9 cellular contexts compared by ENCODE assay signal in the genomic region with DNA sequence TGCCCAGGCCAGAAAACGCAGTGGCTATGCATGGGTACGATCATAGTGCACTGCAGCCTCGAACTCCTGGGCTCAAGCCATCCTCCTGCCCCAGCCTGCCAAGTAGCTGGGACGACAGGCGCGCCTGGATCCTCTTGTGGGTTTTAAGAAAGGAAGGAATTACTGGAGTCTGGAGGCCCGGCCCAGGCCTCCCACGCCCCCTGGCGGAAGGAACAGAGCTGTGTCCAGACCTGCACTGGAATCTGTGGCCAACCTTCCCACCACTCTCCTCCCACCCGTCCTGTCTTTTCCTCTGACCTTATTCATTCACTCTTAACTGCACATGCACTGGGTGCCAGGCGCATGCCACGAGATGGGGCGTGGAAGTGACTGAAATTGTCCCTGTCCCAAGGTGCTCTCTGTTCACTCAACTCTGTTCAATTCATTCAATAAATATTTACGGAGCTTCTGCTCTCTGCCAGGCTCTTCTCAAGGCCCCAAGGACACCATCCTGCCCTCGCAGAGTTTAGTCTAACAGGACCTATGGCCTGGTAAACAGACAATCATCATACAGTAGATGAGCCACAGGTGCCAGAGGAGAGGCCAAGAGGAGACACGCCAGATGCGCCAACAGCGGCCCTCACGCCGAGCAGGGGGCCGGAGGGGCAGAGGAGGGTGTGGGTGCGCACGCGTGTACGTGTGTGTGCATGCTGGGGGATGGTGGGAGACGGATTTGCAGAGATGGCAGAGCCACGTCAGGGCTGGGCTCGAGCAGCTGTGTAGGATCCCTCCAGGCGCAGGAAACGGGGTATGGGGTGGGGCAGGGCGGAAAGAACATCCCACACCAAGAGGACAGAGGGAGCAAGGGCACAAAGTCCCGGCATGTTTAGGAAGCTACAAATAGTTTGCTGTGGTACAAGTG. TPM values are rescaled to one million over a fixed set of nuclear protein-coding genes. Genes with fewer than 3 reads are reported as not detected.
DNase-seq lines count a peak whose midpoint lies in the region; ATAC-seq and TF ChIP-seq lines count a peak whose summit lies in the region.
"Had no signal": no experiment of that assay in that cellular context is flagged by ENCODE, and none has a peak within 500 bp of the region (broad histone marks: within the 10 kb centered on the region; RNA-seq: fewer than 3 reads in every experiment).

No MANE protein-coding gene starts in this region.

- no peaks in the 10 kb centered on the region for H3K9me3 Mint-ChIP-seq in stimulated activated memory B cell treated with anti-CD40 and anti-IgM and Interleukin-4, amounts not matched to agents 10 μg/mL and 1 μg/mL and 100 μg/mL, for 72 hours

- ATAC-seq in stimulated activated memory B cell treated with anti-CD40 and anti-IgM and Interleukin-4, amounts not matched to agents 10 μg/mL and 1 μg/mL and 100 μg/mL, for 72 hours: peak; percentile 57
- ATAC-seq in HG03378 (IDR thresholded peaks at IDR 0.05; ENCODE audit: unreplicated experiment): no peak

- H3K27ac Mint-ChIP-seq in stimulated activated memory B cell treated with anti-CD40 and anti-IgM and Interleukin-4, amounts not matched to agents 10 μg/mL and 1 μg/mL and 100 μg/mL, for 72 hours: no peak overlapping the region

- H3K4me3 ChIP-seq in HFF-Myc (replicated peaks; ENCODE audit: low read depth, low read length) (no peak overlapping the region), lower leg skin (ENCODE audit: low read depth, poor library complexity, severe bottlenecking) (no peak overlapping the region)
- H3K4me3 ChIP-seq: SK-N-MC had no signal

- no peak for TF ChIP-seq POLR2A in lower leg skin (IDR thresholded peaks at IDR 0.05)

- TF ChIP-seq CTCF in HFF-Myc (IDR thresholded peaks at IDR 0.05; ENCODE audit: low read depth, low read length, missing control alignments) (peak; percentile 95), lower leg skin (IDR thresholded peaks at IDR 0.05) (peak in 1 of 3 donors; percentile 68)

- peak; percentile 60 for DNase-seq in Caki2 (ENCODE audit: low read depth)
- peak; percentile 41 for DNase-seq in HFF-Myc (ENCODE audit: extremely low read depth, low read depth)
- DNase-seq in NCI-H510A (lab: John Stamatoyannopoulos, UW): peak; percentile 22
- DNase-seq in activated CD4-positive, alpha-beta T cell treated with anti-CD3 and anti-CD28 coated beads for 24 hours (ENCODE audit: low read depth in 2 of 2): peak; percentile 29 to 56
- peak; percentile 38 for DNase-seq in effector CD4-positive, alpha-beta T cell
- peak; percentile 76 to 94 for DNase-seq in lower leg skin (ENCODE audit: low spot score in 2 of 2)

- in situ Hi-C loops in Caki2 (cut with HindIII; ENCODE audit: low pct_unique_long_range_greater_than_20kb, low sequenced_read_pairs): no loop called here

- intact Hi-C loops in lower leg skin (cut with DNase I; ENCODE audit: low total_unique reads): loop anchor here (5.0 to 10.0 kb wide), 2 partner anchors 105 to 742 kb away; no protein-coding TSS in a partner anchor

- H3K27me3 Mint-ChIP-seq in stimulated activated memory B cell treated with anti-CD40 and anti-IgM and Interleukin-4, amounts not matched to agents 10 μg/mL and 1 μg/mL and 100 μg/mL, for 72 hours: peaks cover 31% of the 10 kb centered on the region

- H3K36me3 Mint-ChIP-seq in stimulated activated memory B cell treated with anti-CD40 and anti-IgM and Interleukin-4, amounts not matched to agents 10 μg/mL and 1 μg/mL and 100 μg/mL, for 72 hours: no peaks in the 10 kb centered on the region

- peaks cover 5% of the 10 kb centered on the region for H3K4me1 Mint-ChIP-seq in stimulated activated memory B cell treated with anti-CD40 and anti-IgM and Interleukin-4, amounts not matched to agents 10 μg/mL and 1 μg/mL and 100 μg/mL, for 72 hours

- H3K4me3 Mint-ChIP-seq in stimulated activated memory B cell treated with anti-CD40 and anti-IgM and Interleukin-4, amounts not matched to agents 10 μg/mL and 1 μg/mL and 100 μg/mL, for 72 hours: no peak overlapping the region

- WGBS in lower leg skin, 2 donors: 32 to 36% methylated on average over 32 of the region's 32 CpGs

RNA-seq across cellular contexts. Expression of gene TMEM106C, which starts 13.7 kb away (rescaled TPM):
- total RNA-seq in Caki2 (2014; rRNA removed; shearing (Covaris generic); ENCODE audit: low replicate concordance): 212 and 223 TPM in 2 replicates
- 10 to 100 TPM; 40.9 to 56.7 (median 42.3) TPM for total RNA-seq in lower leg skin

RNA-seq across cellular contexts. Expression of gene VDR, which starts 44.9 kb away (rescaled TPM):
- total RNA-seq in Caki2 (2014; rRNA removed; shearing (Covaris generic); ENCODE audit: low replicate concordance): 0.14 and 0.55 TPM in 2 replicates
- 10 to 100 TPM; 35.9 to 58.1 (median 39.4) TPM for total RNA-seq in lower leg skin

RNA-seq across cellular contexts. Expression of gene COL2A1, which starts 54.6 kb away (rescaled TPM):
- not detected in 2 replicates for total RNA-seq in Caki2 (2014; rRNA removed; shearing (Covaris generic); ENCODE audit: low replicate concordance)
- under 1 TPM in 2 of 4 donors, not detected in 2; 0.07 to 0.26 TPM for total RNA-seq in lower leg skin

Comparison
In these comparisons a context has a peak if more than half of its experiments do, and no peak if none do; other contexts are left out.
1. DNase-seq: peak in every context shown above with its lines; median percentile 85 in lower leg skin; 60 in Caki2; 42 in activated CD4-positive, alpha-beta T cell treated with anti-CD3 and anti-CD28 coated beads for 24 hours; 41 in HFF-Myc; 38 in effector CD4-positive, alpha-beta T cell; 22 in NCI-H510A.
2. RNA of gene VDR, which starts 44.9 kb away (total RNA-seq): 35.9 to 58.1 TPM in lower leg skin; 0.14 to 0.55 TPM in Caki2; every median in the first group is over 10 times any median in the second.